ENCODE assay signal across 9 cellular contexts in the genomic region with DNA sequence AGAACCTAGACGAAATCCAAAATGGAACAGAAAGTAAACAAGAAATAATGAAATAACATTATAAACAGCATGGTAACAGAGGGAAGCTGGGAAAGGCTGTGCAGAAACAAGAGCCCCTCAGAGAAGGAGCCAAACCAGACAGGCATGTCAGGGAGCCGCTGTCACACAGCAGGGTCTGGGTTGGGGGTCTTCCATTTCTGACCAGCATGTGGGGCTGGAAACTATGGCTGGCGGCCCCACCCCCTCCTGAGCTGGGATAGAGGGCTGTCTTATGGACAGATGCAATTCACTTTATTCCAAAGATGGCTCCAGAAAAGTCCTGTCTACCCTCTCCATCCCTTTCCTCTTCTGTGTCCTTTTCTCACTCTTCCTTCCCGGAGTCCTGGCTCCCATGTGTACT. TPM values are rescaled to one million over a fixed set of nuclear protein-coding genes. Genes with fewer than 3 reads are reported as not detected.
DNase-seq lines count a peak whose midpoint lies in the region; ATAC-seq, FAIRE-seq and TF ChIP-seq lines count a peak whose summit lies in the region.
"Had no signal": no experiment of that assay in that cellular context is flagged by ENCODE, and none has a peak within 500 bp of the region (broad histone marks: within the 10 kb centered on the region; RNA-seq: fewer than 3 reads in every experiment).

No MANE protein-coding gene starts in this region.

- H3K79me2 ChIP-seq in GM12878 (ENCODE audit: control insufficient read depth, insufficient read depth, low read length): no peaks in the 10 kb centered on the region

- H3K27me3 ChIP-seq in GM12878 (replicated peaks in 1 of 2; ENCODE audit: control insufficient read depth in 2 of 2, insufficient read depth in 2 of 2, low read length in 1 of 2) (no peaks in the 10 kb centered on the region), left ventricle myocardium inferior (ENCODE audit: low read depth) (no peaks in the 10 kb centered on the region)

- TF ChIP-seq RAD21 in GM12878 (IDR thresholded peaks at IDR 0.05; ENCODE audit: insufficient read depth, low read depth, low read length): no peak

- RAD21 ChIA-PET in GM12878 (lab: Charles Lee; ENCODE audit: unreplicated experiment): interaction anchor here (1.5 kb wide), 1 partner anchor 105 kb away, joined by 7 read pairs; no protein-coding TSS in a partner anchor

- POLR2A ChIA-PET in GM12878 (lab: Charles Lee): no interaction called here

- ATAC-seq in GM18909 (IDR thresholded peaks at IDR 0.05; ENCODE audit: poor library complexity, unreplicated experiment) (peak; percentile 5), GM12878 (peak; percentile 18; the same call in 2 of the 3 replicates), HG02852 (IDR thresholded peaks at IDR 0.05; ENCODE audit: unreplicated experiment) (no peak)

- TF ChIP-seq CTCF in GM12878 (IDR thresholded peaks at IDR 0.05 in 2 of 3, conservative IDR thresholded peaks at IDR 0.05 in 1 of 3; ENCODE audit: control insufficient read depth in 2 of 3, extremely low read depth in 1 of 3, insufficient read depth in 1 of 3, low read depth in 3 of 3, low read length in 3 of 3) (no peak), left ventricle myocardium inferior (IDR thresholded peaks at IDR 0.05; ENCODE audit: borderline replicate concordance) (no peak)

- no peak for TF ChIP-seq POLR2A in GM12878 (IDR thresholded peaks at IDR 0.05; ENCODE audit: low read depth, low read length)

- peaks cover 10% of the 10 kb centered on the region; the same call in 1 of the 2 replicates for H4K20me1 ChIP-seq in GM12878 (ENCODE audit: control insufficient read depth, insufficient read depth)

- SMC1A ChIA-PET in GM12878 (lab: Charles Lee; ENCODE audit: uncharacterized antibody, unreplicated experiment): interaction anchor here (0.6 to 1.4 kb wide), 5 partner anchors 18 to 105 kb away, joined by 3 to 4 read pairs (median 4); partner anchors contain the start of gene PPIL1

- H3K4me1 ChIP-seq in GM12878 (ENCODE audit: control insufficient read depth, insufficient read depth, low read length): peaks cover 20% of the 10 kb centered on the region
- H3K4me1 ChIP-seq in left ventricle myocardium inferior: peaks cover 53% of the 10 kb centered on the region

- H3K4me3 ChIP-seq in Jurkat, Clone E6-1 (ENCODE audit: low read length): peak overlapping the region; percentile 35
- H3K4me3 ChIP-seq in GM12878 (no peak overlapping the region), skin epidermis (no peak overlapping the region), left ventricle myocardium inferior (no peak overlapping the region)

- H3K4me2 ChIP-seq in GM12878 (ENCODE audit: control insufficient read depth, insufficient read depth): peak overlapping the region; percentile 64

- CTCF ChIA-PET in GM12878 (lab: Yijun Ruan, JAX): interaction anchor here (0.9 to 5.6 kb wide), 5 partner anchors 9 to 131 kb away, joined by 3 to 40 read pairs (median 4); partner anchors contain the start of gene C6orf89

- H3K36me3 ChIP-seq in GM12878 (ENCODE audit: control insufficient read depth in 2 of 2, insufficient read depth in 2 of 2, low read length in 1 of 2) (peaks cover 4 to 5% of the 10 kb centered on the region in 2 experiments; a peak in 3 of 4 replicates), left ventricle myocardium inferior (peaks cover 58% of the 10 kb centered on the region)

- in situ Hi-C loops in GM12878 (cut with MboI): no loop called here

- H3K9ac ChIP-seq in GM12878 (ENCODE audit: control insufficient read depth, insufficient read depth, low read length): no peak overlapping the region

- H3K27ac ChIP-seq in GM12878 (ENCODE audit: control insufficient read depth, insufficient read depth) (no peak overlapping the region), skin epidermis (peak overlapping the region in 14 of 21 experiments; percentile 9 to 83 (median 52)), left ventricle myocardium inferior (replicated peaks) (no peak overlapping the region)

- H2AFZ ChIP-seq in GM12878 (ENCODE audit: control insufficient read depth, low read depth, low read length): no peak overlapping the region

- H3K9me3 ChIP-seq in GM12878 (replicated peaks; ENCODE audit: control insufficient read depth, insufficient read depth, low read length): no peaks in the 10 kb centered on the region
- no peaks in the 10 kb centered on the region for H3K9me3 ChIP-seq in left ventricle myocardium inferior (replicated peaks)

- DNase-seq in Jurkat, Clone E6-1 (ENCODE audit: low read depth, low spot score): no peak
- DNase-seq in GM12878 (ENCODE audit: low read depth, low spot score) (no peak), cerebellum (ENCODE audit: low spot score) (no peak), left ventricle myocardium inferior (no peak)
- DNase-seq: NCI-H446 treated with DMSO at 0.1 percent for 48 hours, SHP77 had no signal

- no peak for FAIRE-seq in GM12878 (lab: Jason Lieb, UNC)

- intact Hi-C loops in GM12878 (cut with micrococcal nuclease; ENCODE audit: unreplicated experiment): no loop called here
- intact Hi-C loops in left ventricle myocardium inferior (cut with micrococcal nuclease): no loop called here

- no TSS peak for BruUV-seq in GM12878 (replicated peaks; lab: Mats Ljungman, UMichigan)

- TF ChIP-seq EP300 in GM12878 (IDR thresholded peaks at IDR 0.05; ENCODE audit: borderline replicate concordance in 1 of 2, control insufficient read depth in 1 of 2, low read depth in 2 of 2, low read length in 2 of 2): no peak

- WGBS in GM12878 (ENCODE audit: insufficient coverage, insufficient replicate concordance, low lambda C conversion rate, missing lambda C conversion rate): 48% methylated on average over 4 of the region's 4 CpGs

TF ChIP-seq in GM12878, 131 proteins besides CTCF, POLR2A, EP300 and RAD21 (continues in another document):
- TF ChIP-seq SREBF2 (IDR thresholded peaks at IDR 0.05; ENCODE audit: low read length): no peak

RNA-seq across cellular contexts. Expression of gene C6orf89, which starts 27.3 kb away (rescaled TPM):
- 42.2 TPM for polyA plus RNA-seq in Jurkat, Clone E6-1 (2012; ENCODE audit: insufficient read depth, insufficient read length)
- 21.8 and 25.8 TPM in 2 replicates for total RNA-seq in GM12878 (2013; cell fraction: nucleolus; rRNA removed)
- total RNA-seq in GM12878 (2014; rRNA removed) (30.2 and 33.8 TPM in 2 replicates), GM12878 (2014; rRNA removed; fragmentation: Illumina TruSeq; extraction: Trizol) (27.1 and 28.4 TPM in 2 replicates), GM12878 (2021) (36.0 and 37.5 TPM in 2 replicates), cerebellum (19.5 TPM), left ventricle myocardium inferior (76.4 TPM)
- 16.8 TPM for polyA plus RNA-seq in GM12878 (2011; ENCODE audit: low read depth)
- polyA plus RNA-seq in GM12878 (2011; rRNA removed) (16.8 and 22.1 TPM in 2 replicates), GM12878 (2014; fragmentation: Illumina TruSeq; extraction: Trizol) (42.7 and 45.8 TPM in 2 replicates), GM12878 (2014; fragmentation: Nextera tagmentation; extraction: Ambion mirVana) (10 to 100 TPM; 10.8 to 11.4 TPM), GM12878 (2014; rRNA removed) (23.6 and 24.9 TPM in 2 replicates), GM12878 (2016; fragmentation: Nextera tagmentation; extraction: Ambion mirVana) (10 to 100 TPM; 30.2 to 33.3 TPM)
- 16.3 and 17.0 TPM in 2 replicates for polyA plus RNA-seq in GM12878 (2011; cell fraction: cytosol; rRNA removed)
- polyA plus RNA-seq in GM12878 (2011; cell fraction: nucleus; rRNA removed): 12.1 and 13.8 TPM in 2 replicates
- polyA plus RNA-seq in GM12878 (2012): 21.7 and 25.4 TPM in 2 replicates
- polyA minus RNA-seq in GM12878 (2011; rRNA and poly(A)+ RNA removed): 11.7 and 17.8 TPM in 2 replicates
- 4.3 and 7.9 TPM in 2 replicates for polyA minus RNA-seq in GM12878 (2011; cell fraction: cytosol; rRNA and poly(A)+ RNA removed)
- 3.3 and 4.3 TPM in 2 replicates for polyA minus RNA-seq in GM12878 (2011; cell fraction: nucleus; rRNA and poly(A)+ RNA removed)

RNA-seq across cellular contexts. Expression of gene PPIL1, which starts 38.5 kb away (rescaled TPM):
- 64.8 TPM for polyA plus RNA-seq in Jurkat, Clone E6-1 (2012; ENCODE audit: insufficient read depth, insufficient read length)
- total RNA-seq in GM12878 (2013; cell fraction: nucleolus; rRNA removed): 8.4 and 8.5 TPM in 2 replicates
- 50.2 and 54.0 TPM in 2 replicates for total RNA-seq in GM12878 (2014; rRNA removed)
- total RNA-seq in GM12878 (2014; rRNA removed; fragmentation: Illumina TruSeq; extraction: Trizol): 62.7 and 66.7 TPM in 2 replicates
- total RNA-seq in GM12878 (2021): 39.5 and 40.8 TPM in 2 replicates
- 21.6 TPM for polyA plus RNA-seq in GM12878 (2011; ENCODE audit: low read depth)
- 54.8 and 56.8 TPM in 2 replicates for polyA plus RNA-seq in GM12878 (2011; rRNA removed)
- polyA plus RNA-seq in GM12878 (2011; cell fraction: cytosol; rRNA removed): 41.8 and 45.3 TPM in 2 replicates
- 15.3 and 16.4 TPM in 2 replicates for polyA plus RNA-seq in GM12878 (2011; cell fraction: nucleus; rRNA removed)
- 23.8 and 26.6 TPM in 2 replicates for polyA plus RNA-seq in GM12878 (2012)
- 75.5 and 98.4 TPM in 2 replicates for polyA plus RNA-seq in GM12878 (2014; fragmentation: Illumina TruSeq; extraction: Trizol)
- polyA plus RNA-seq in GM12878 (2014; fragmentation: Nextera tagmentation; extraction: Ambion mirVana): 10 to 100 TPM; 74.4 to 95.8 TPM
- 42.6 and 42.8 TPM in 2 replicates for polyA plus RNA-seq in GM12878 (2014; rRNA removed)
- polyA plus RNA-seq in GM12878 (2016; fragmentation: Nextera tagmentation; extraction: Ambion mirVana): 10 to 100 TPM; 81.8 to 86.7 TPM
- polyA minus RNA-seq in GM12878 (2011; rRNA and poly(A)+ RNA removed): 49.7 and 50.1 TPM in 2 replicates
- polyA minus RNA-seq in GM12878 (2011; cell fraction: cytosol; rRNA and poly(A)+ RNA removed): 12.7 and 14.3 TPM in 2 replicates
- polyA minus RNA-seq in GM12878 (2011; cell fraction: nucleus; rRNA and poly(A)+ RNA removed): 5.0 and 9.7 TPM in 2 replicates
- total RNA-seq in cerebellum: 29.9 TPM
- 69.1 TPM for total RNA-seq in left ventricle myocardium inferior

RNA-seq across cellular contexts. Expression of gene PI16, which starts 41.5 kb away (rescaled TPM):
- polyA plus RNA-seq in Jurkat, Clone E6-1 (2012; ENCODE audit: insufficient read depth, insufficient read length): 20.2 TPM
- total RNA-seq in GM12878 (2013; cell fraction: nucleolus; rRNA removed): not detected in 2 replicates
- not detected in 2 replicates for total RNA-seq in GM12878 (2014; rRNA removed)
- total RNA-seq in GM12878 (2014; rRNA removed; fragmentation: Illumina TruSeq; extraction: Trizol): not detected in 2 replicates
- total RNA-seq in GM12878 (2021): not detected in 2 replicates
- polyA plus RNA-seq in GM12878 (2011; ENCODE audit: low read depth): not detected
- polyA plus RNA-seq in GM12878 (2011; rRNA removed): not detected in 2 replicates
- polyA plus RNA-seq in GM12878 (2011; cell fraction: cytosol; rRNA removed): not detected in 2 replicates
- not detected in 2 replicates for polyA plus RNA-seq in GM12878 (2011; cell fraction: nucleus; rRNA removed)
- polyA plus RNA-seq in GM12878 (2012): not detected in 2 replicates
- not detected in 2 replicates for polyA plus RNA-seq in GM12878 (2014; fragmentation: Illumina TruSeq; extraction: Trizol)
- under 1 TPM in 1 of 2 experiments, not detected in 1; 0.08 TPM for polyA plus RNA-seq in GM12878 (2014; fragmentation: Nextera tagmentation; extraction: Ambion mirVana)
- not detected in 2 replicates for polyA plus RNA-seq in GM12878 (2014; rRNA removed)
- polyA plus RNA-seq in GM12878 (2016; fragmentation: Nextera tagmentation; extraction: Ambion mirVana): under 1 TPM in 1 of 2 experiments, not detected in 1; 0.12 TPM
- not detected in 2 replicates for polyA minus RNA-seq in GM12878 (2011; rRNA and poly(A)+ RNA removed)
- polyA minus RNA-seq in GM12878 (2011; cell fraction: cytosol; rRNA and poly(A)+ RNA removed): not detected in 2 replicates
- not detected in 2 replicates for polyA minus RNA-seq in GM12878 (2011; cell fraction: nucleus; rRNA and poly(A)+ RNA removed)
- total RNA-seq in cerebellum: 0.73 TPM
- 25.9 TPM for total RNA-seq in left ventricle myocardium inferior

Comparison
In these comparisons a context has a peak if more than half of its experiments do, and no peak if none do; other contexts are left out.
1. H3K27ac ChIP-seq: peak in skin epidermis (14 of 21); none in GM12878 (single experiment) and left ventricle myocardium inferior (single experiment).
2. RNA of gene PI16, which starts 41.5 kb away (total RNA-seq): 25.9 TPM in left ventricle myocardium inferior (single experiment); 0.73 TPM in cerebellum (single experiment) and not detected in GM12878; every median in the first group is over 10 times any median in the second.